ENCODE assay signal across 2 cellular contexts in genomic region chr11:93820847-93821246, GRCh38.
A peak's percentile ranks its signal among the peaks of the same experiment; 100 is the strongest.
TF ChIP-seq lines count a peak whose summit lies in the region.

No MANE protein-coding gene starts in this region.

TF ChIP-seq in WTC11, 78 proteins besides CTCF, POLR2A, EP300 and RAD21:
- TF ChIP-seq, protein P1, sequence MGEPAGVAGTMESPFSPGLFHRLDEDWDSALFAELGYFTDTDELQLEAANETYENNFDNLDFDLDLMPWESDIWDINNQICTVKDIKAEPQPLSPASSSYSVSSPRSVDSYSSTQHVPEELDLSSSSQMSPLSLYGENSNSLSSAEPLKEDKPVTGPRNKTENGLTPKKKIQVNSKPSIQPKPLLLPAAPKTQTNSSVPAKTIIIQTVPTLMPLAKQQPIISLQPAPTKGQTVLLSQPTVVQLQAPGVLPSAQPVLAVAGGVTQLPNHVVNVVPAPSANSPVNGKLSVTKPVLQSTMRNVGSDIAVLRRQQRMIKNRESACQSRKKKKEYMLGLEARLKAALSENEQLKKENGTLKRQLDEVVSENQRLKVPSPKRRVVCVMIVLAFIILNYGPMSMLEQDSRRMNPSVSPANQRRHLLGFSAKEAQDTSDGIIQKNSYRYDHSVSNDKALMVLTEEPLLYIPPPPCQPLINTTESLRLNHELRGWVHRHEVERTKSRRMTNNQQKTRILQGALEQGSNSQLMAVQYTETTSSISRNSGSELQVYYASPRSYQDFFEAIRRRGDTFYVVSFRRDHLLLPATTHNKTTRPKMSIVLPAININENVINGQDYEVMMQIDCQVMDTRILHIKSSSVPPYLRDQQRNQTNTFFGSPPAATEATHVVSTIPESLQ (CRISPR knock-in tag; IDR thresholded peaks at IDR 0.05) = no peak
- TF ChIP-seq ELF4 (CRISPR knock-in tag; IDR thresholded peaks at IDR 0.05; ENCODE audit: low read depth) (no peak), MLX (CRISPR knock-in tag; IDR thresholded peaks at IDR 0.05) (no peak), SMAD3 (CRISPR knock-in tag; IDR thresholded peaks at IDR 0.05; ENCODE audit: borderline replicate concordance) (no peak), PRDM15 (CRISPR knock-in tag; IDR thresholded peaks at IDR 0.05) (no peak), SOX15 (CRISPR knock-in tag; IDR thresholded peaks at IDR 0.05) (no peak), TEAD4 (CRISPR knock-in tag; IDR thresholded peaks at IDR 0.05) (no peak), ZNF232 (CRISPR knock-in tag; IDR thresholded peaks at IDR 0.05) (no peak), GRHL2 (CRISPR knock-in tag; IDR thresholded peaks at IDR 0.05; ENCODE audit: insufficient replicate concordance, severe bottlenecking) (no peak), ZNF317 (CRISPR knock-in tag; IDR thresholded peaks at IDR 0.05; ENCODE audit: borderline replicate concordance, low read depth) (no peak), ATF1 (CRISPR knock-in tag; IDR thresholded peaks at IDR 0.05) (no peak)

TF ChIP-seq in K562, 482 proteins besides CTCF, POLR2A, EP300 and RAD21 (continued from another document):
- no peak for TF ChIP-seq CREB5 (CRISPR knock-in tag; IDR thresholded peaks at IDR 0.05)
- TF ChIP-seq, protein P2, sequence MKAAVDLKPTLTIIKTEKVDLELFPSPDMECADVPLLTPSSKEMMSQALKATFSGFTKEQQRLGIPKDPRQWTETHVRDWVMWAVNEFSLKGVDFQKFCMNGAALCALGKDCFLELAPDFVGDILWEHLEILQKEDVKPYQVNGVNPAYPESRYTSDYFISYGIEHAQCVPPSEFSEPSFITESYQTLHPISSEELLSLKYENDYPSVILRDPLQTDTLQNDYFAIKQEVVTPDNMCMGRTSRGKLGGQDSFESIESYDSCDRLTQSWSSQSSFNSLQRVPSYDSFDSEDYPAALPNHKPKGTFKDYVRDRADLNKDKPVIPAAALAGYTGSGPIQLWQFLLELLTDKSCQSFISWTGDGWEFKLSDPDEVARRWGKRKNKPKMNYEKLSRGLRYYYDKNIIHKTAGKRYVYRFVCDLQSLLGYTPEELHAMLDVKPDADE (conservative IDR thresholded peaks at IDR 0.05; ENCODE audit: control insufficient read depth, low read depth, low read length) = no peak
- TF ChIP-seq C11orf30 (IDR thresholded peaks at IDR 0.05; ENCODE audit: low read depth) = no peak
- no peak for TF ChIP-seq ATF1 (CRISPR knock-in tag; IDR thresholded peaks at IDR 0.05)
- 0 out of 2 replicates have a peak, but pooled peaks have one; percentile 14 for TF ChIP-seq ATF1 (tag; IDR thresholded peaks at IDR 0.05)
- peak; percentile 62 for TF ChIP-seq CREM (IDR thresholded peaks at IDR 0.05; ENCODE audit: low read depth)
- no peak for TF ChIP-seq SMAD4 (CRISPR knock-in tag; conservative IDR thresholded peaks at IDR 0.05)
- TF ChIP-seq, protein P3, sequence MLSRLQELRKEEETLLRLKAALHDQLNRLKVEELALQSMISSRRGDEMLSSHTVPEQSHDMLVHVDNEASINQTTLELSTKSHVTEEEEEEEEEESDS (CRISPR knock-in tag; IDR thresholded peaks at IDR 0.05) = no peak
- no peak for TF ChIP-seq FOXA3 (CRISPR knock-in tag; conservative IDR thresholded peaks at IDR 0.05 in 1 of 2, IDR thresholded peaks at IDR 0.05 in 1 of 2)
- no peak for TF ChIP-seq POLR2G (IDR thresholded peaks at IDR 0.05; ENCODE audit: low read depth, low read length)
